ENCODE assay signal across 9 cellular contexts in genomic region chr3:124034016-124034808, GRCh38. TPM values are rescaled to one million over a fixed set of nuclear protein-coding genes. Genes with fewer than 3 reads are reported as not detected.
A peak's percentile ranks its signal among the peaks of the same experiment; 100 is the strongest.
DNase-seq lines count a peak whose midpoint lies in the region; ATAC-seq and TF ChIP-seq lines count a peak whose summit lies in the region.
"Had no signal": no experiment of that assay in that cellular context is flagged by ENCODE, and none has a peak within 500 bp of the region (broad histone marks: within the 10 kb centered on the region; RNA-seq: fewer than 3 reads in every experiment).

No MANE protein-coding gene starts in this region.

- H3K4me3 ChIP-seq in GM06990 (replicated peaks; ENCODE audit: low read depth, low read length) (no peak overlapping the region), RWPE2 (ENCODE audit: severe bottlenecking) (peak overlapping the region; percentile 55), ectodermal cell (ENCODE audit: insufficient read depth, low read depth, low read length) (peak overlapping the region; percentile 79), tibial nerve (peak overlapping the region; percentile 47 to 84 (median 62))

- TF ChIP-seq EP300 in tibial nerve (IDR thresholded peaks at IDR 0.05), result no peak

- H3K27ac ChIP-seq in RWPE2 (ENCODE audit: poor library complexity, severe bottlenecking), result no peak overlapping the region
- no peak overlapping the region for H3K27ac ChIP-seq in ectodermal cell (ENCODE audit: insufficient read depth, low read depth, low read length, poor library complexity, severe bottlenecking)
- peak overlapping the region in 1 of 4 donors; percentile 88 for H3K27ac ChIP-seq in tibial nerve

- DNase-seq in GM06990 (ENCODE audit: extremely low read depth, insufficient read length) (peak; percentile 6), RWPE2 (ENCODE audit: low spot score) (no peak), mesenteric fat pad (ENCODE audit: low spot score) (peak; percentile 88), tibial nerve (ENCODE audit: low spot score in 2 of 2) (no peak), inferior parietal cortex (ENCODE audit: extremely low spot score) (no peak)

- ATAC-seq in RWPE2 (ENCODE audit: low read depth) (no peak), HG03457 (IDR thresholded peaks at IDR 0.05; ENCODE audit: unreplicated experiment) (no peak), HG02870 (IDR thresholded peaks at IDR 0.05; ENCODE audit: unreplicated experiment) (no peak)

- H3K9me3 ChIP-seq in RWPE2 (ENCODE audit: severe bottlenecking) (no peaks in the 10 kb centered on the region), ectodermal cell (ENCODE audit: control insufficient read depth, low read length) (no peaks in the 10 kb centered on the region), tibial nerve (peaks cover 0 to 9% (median 0%) of the 10 kb centered on the region in 4 donors)

- TF ChIP-seq CTCF in GM06990 (IDR thresholded peaks at IDR 0.05; ENCODE audit: insufficient read depth, low read length, poor library complexity, severe bottlenecking) (no peak), RWPE2 (IDR thresholded peaks at IDR 0.05; ENCODE audit: poor library complexity, severe bottlenecking) (no peak), tibial nerve (IDR thresholded peaks at IDR 0.05) (no peak)

- H3K4me1 ChIP-seq in RWPE2 (ENCODE audit: insufficient read depth, poor library complexity, severe bottlenecking), result no peaks in the 10 kb centered on the region
- H3K4me1 ChIP-seq in ectodermal cell (ENCODE audit: control insufficient read depth, insufficient read depth, low read length), result peaks cover 9% of the 10 kb centered on the region
- peaks cover 0 to 21% (median 5%) of the 10 kb centered on the region in 4 donors for H3K4me1 ChIP-seq in tibial nerve

- TF ChIP-seq POLR2A in tibial nerve (IDR thresholded peaks at IDR 0.05), result no peak

- no peaks in the 10 kb centered on the region; the same call in none of the 2 replicates for H3K27me3 ChIP-seq in GM06990 (replicated peaks; ENCODE audit: control insufficient read depth, insufficient read depth, low read length)
- H3K27me3 ChIP-seq in RWPE2 (ENCODE audit: insufficient read depth, poor library complexity, severe bottlenecking), result peaks cover 89% of the 10 kb centered on the region
- H3K27me3 ChIP-seq in ectodermal cell (ENCODE audit: control insufficient read depth, insufficient read depth, low read length, poor library complexity, severe bottlenecking), result peaks cover 24% of the 10 kb centered on the region
- H3K27me3 ChIP-seq in tibial nerve, result peaks cover 0 to 26% of the 10 kb centered on the region in 2 donors

- 3% methylated on average over 46 of the region's 46 CpGs for WGBS in ectodermal cell, 2 experiments
- WGBS in tibial nerve, 2 donors, result 6 to 8% methylated on average over 22 to 28 of the region's 46 CpGs

- H3K36me3 ChIP-seq in GM06990 (ENCODE audit: control insufficient read depth, insufficient read depth, low read length), result no peaks in the 10 kb centered on the region
- no peaks in the 10 kb centered on the region for H3K36me3 ChIP-seq in RWPE2 (ENCODE audit: low read depth)
- no peaks in the 10 kb centered on the region for H3K36me3 ChIP-seq in ectodermal cell (ENCODE audit: control insufficient read depth, insufficient read depth, low read length)
- no peaks in the 10 kb centered on the region for H3K36me3 ChIP-seq in tibial nerve

RNA-seq across cellular contexts. Expression of gene KALRN, which starts 1.0 kb away (rescaled TPM):
- polyA plus RNA-seq in ectodermal cell (2013, experiment 1 of 4), result 12.9 TPM
- 15.7 TPM for polyA plus RNA-seq in ectodermal cell (2013, experiment 2 of 4)
- polyA plus RNA-seq in ectodermal cell (2013, experiment 3 of 4), result 8.8 TPM
- polyA plus RNA-seq in ectodermal cell (2013, experiment 4 of 4), result 11.7 TPM
- total RNA-seq in mesenteric fat pad, result 103 TPM
- total RNA-seq in tibial nerve, result 10 to 100 TPM; 19.2 to 97.7 (median 49.4) TPM

RNA-seq across cellular contexts. Expression of gene ROPN1, which starts 42.3 kb away (rescaled TPM):
- 0.70 TPM for polyA plus RNA-seq in ectodermal cell (2013, experiment 1 of 4)
- not detected for polyA plus RNA-seq in ectodermal cell (2013, experiment 2 of 4)
- polyA plus RNA-seq in ectodermal cell (2013, experiment 3 of 4), result not detected
- not detected for polyA plus RNA-seq in ectodermal cell (2013, experiment 4 of 4)
- total RNA-seq in mesenteric fat pad, result not detected
- not detected for total RNA-seq in tibial nerve
- total RNA-seq: pulmonary artery endothelial cell had no signal

Comparison
In these comparisons a context has a peak if more than half of its experiments do, and no peak if none do; other contexts are left out.
1. DNase-seq: peak in GM06990 (single experiment) and mesenteric fat pad (single experiment); none in RWPE2 (single experiment), tibial nerve (0 of 2) and inferior parietal cortex (single experiment).